7 cellular contexts compared by ENCODE assay signal in genomic region chr12:26471560-26471959, GRCh38.
A peak's percentile ranks its signal among the peaks of the same experiment; 100 is the strongest.
DNase-seq lines count a peak whose midpoint lies in the region; ATAC-seq and TF ChIP-seq lines count a peak whose summit lies in the region.

No MANE protein-coding gene starts in this region.

- H3K4me1 Mint-ChIP-seq in WTC11 = peaks cover 20% of the 10 kb centered on the region

- no peak overlapping the region for H3K4me2 ChIP-seq in MM.1S (ENCODE audit: low read depth, low read length)

- no peaks in the 10 kb centered on the region for H3K9me3 Mint-ChIP-seq in WTC11

- H3K4me3 ChIP-seq in foreskin fibroblast (ENCODE audit: low read depth in 1 of 2, low read length in 2 of 2) = no peak overlapping the region
- H3K4me3 ChIP-seq in MM.1S (ENCODE audit: low read length) = no peak overlapping the region

- no peaks in the 10 kb centered on the region for H3K9me2 ChIP-seq in MM.1S (replicated peaks; ENCODE audit: insufficient read depth, low read length)

- no peak overlapping the region for H3K27ac Mint-ChIP-seq in WTC11

- peaks cover 17% of the 10 kb centered on the region for H3K36me3 Mint-ChIP-seq in WTC11

- no peak overlapping the region for H3K4me3 Mint-ChIP-seq in WTC11

- H3K27me3 ChIP-seq in MM.1S (replicated peaks; ENCODE audit: insufficient read depth, low read length) = no peaks in the 10 kb centered on the region

- no peak overlapping the region for H2AFZ ChIP-seq in MM.1S (ENCODE audit: low read length)

- H3K27ac ChIP-seq in MM.1S (ENCODE audit: low read length) = no peak overlapping the region

- H4K20me1 ChIP-seq in MM.1S (ENCODE audit: insufficient read depth, low read length) = no peaks in the 10 kb centered on the region

- POLR2A ChIA-PET in WTC11 (lab: Charles Lee) = no interaction called here

- peak; percentile 76 for ATAC-seq in GM18868 (IDR thresholded peaks at IDR 0.05; ENCODE audit: unreplicated experiment)
- ATAC-seq in HG02642 (IDR thresholded peaks at IDR 0.05; ENCODE audit: poor library complexity, unreplicated experiment) = peak; percentile 77
- ATAC-seq in WTC11 = no peak

- 0 out of 2 replicates have a peak, but pooled peaks cover 5% of the 10 kb centered on the region for H3K4me1 ChIP-seq in MM.1S (ENCODE audit: low read length)

- no peaks in the 10 kb centered on the region for H3K9me3 ChIP-seq in MM.1S (replicated peaks; ENCODE audit: insufficient read depth, low read length)

- H3K36me3 ChIP-seq in MM.1S (replicated peaks; ENCODE audit: insufficient read depth, low read length) = no peaks in the 10 kb centered on the region

- no peaks in the 10 kb centered on the region for H3K79me2 ChIP-seq in MM.1S (ENCODE audit: low read length)

- no peaks in the 10 kb centered on the region for H3F3A ChIP-seq in MM.1S (ENCODE audit: insufficient read depth, low read length)

- peak; percentile 90 for DNase-seq in NOMO-1 treated with dmso at 0.1 percent for 144 hours (lab: John Stamatoyannopoulos, UW; ENCODE audit: unreplicated experiment)
- DNase-seq in foreskin fibroblast = peak; percentile 25 to 62
- DNase-seq in MM.1S = no peak
- DNase-seq in WTC11 (ENCODE audit: low spot score) = no peak
- no peak for DNase-seq in stimulated activated naive CD4-positive, alpha-beta T cell treated with Interleukin-2 at 50 U/mL for 16 hours (lab: John Stamatoyannopoulos, UW)

- H3K27me3 Mint-ChIP-seq in WTC11 (ENCODE audit: low read depth) = no peaks in the 10 kb centered on the region

- TF ChIP-seq CTCF in foreskin fibroblast (IDR thresholded peaks at IDR 0.05; ENCODE audit: low read depth, low read length) (no peak), MM.1S (IDR thresholded peaks at IDR 0.05; ENCODE audit: low read length) (no peak), WTC11 (IDR thresholded peaks at IDR 0.05) (no peak)

- H3K9ac ChIP-seq in MM.1S (ENCODE audit: low read length) = no peak overlapping the region

- CTCF ChIA-PET in WTC11 (lab: Charles Lee) = no interaction called here

TF ChIP-seq in WTC11, 78 proteins besides CTCF, POLR2A, EP300 and RAD21:
- TF ChIP-seq ZBTB21 (CRISPR knock-in tag; IDR thresholded peaks at IDR 0.05; ENCODE audit: borderline replicate concordance) = no peak
- TF ChIP-seq PRRX2 (CRISPR knock-in tag; IDR thresholded peaks at IDR 0.05) = no peak
- TF ChIP-seq ZNF281 (CRISPR knock-in tag; IDR thresholded peaks at IDR 0.05) = no peak
- TF ChIP-seq HMGXB4 (CRISPR knock-in tag; IDR thresholded peaks at IDR 0.05) = no peak
- TF ChIP-seq NR1H2 (CRISPR knock-in tag; IDR thresholded peaks at IDR 0.05) = no peak
- no peak for TF ChIP-seq PRDM15 (CRISPR knock-in tag; IDR thresholded peaks at IDR 0.05)
- TF ChIP-seq ZNF317 (CRISPR knock-in tag; IDR thresholded peaks at IDR 0.05; ENCODE audit: borderline replicate concordance, low read depth) = no peak
- TF ChIP-seq CBFB (CRISPR knock-in tag; IDR thresholded peaks at IDR 0.05; ENCODE audit: low read depth) = no peak
- no peak for TF ChIP-seq NR2C2 (CRISPR knock-in tag; IDR thresholded peaks at IDR 0.05)
- TF ChIP-seq MAX (CRISPR knock-in tag; IDR thresholded peaks at IDR 0.05) = no peak
- no peak for TF ChIP-seq NFE2L1 (CRISPR knock-in tag; IDR thresholded peaks at IDR 0.05)

Comparison
In these comparisons a context has a peak if more than half of its experiments do, and no peak if none do; other contexts are left out.
1. DNase-seq: peak in NOMO-1 treated with dmso at 0.1 percent for 144 hours (single experiment) and foreskin fibroblast (2 of 2); none in MM.1S (single experiment), WTC11 (single experiment) and stimulated activated naive CD4-positive, alpha-beta T cell treated with Interleukin-2 at 50 U/mL for 16 hours (single experiment).